Comparison of ENCODE assay signal across 6 cellular contexts in genomic region chr1:152640351-152640750, GRCh38. TPM values are rescaled to one million over a fixed set of nuclear protein-coding genes. Genes with fewer than 3 reads are reported as not detected.
"Had no signal": no experiment of that assay in that cellular context is flagged by ENCODE, and none has a peak within 500 bp of the region (broad histone marks: within the 10 kb centered on the region; RNA-seq: fewer than 3 reads in every experiment).

No MANE protein-coding gene starts in this region.

- ATAC-seq: GM23338 had no signal

- H3K4me3 ChIP-seq: GM23338 had no signal

- H2AFZ ChIP-seq: GM23338 had no signal

- H3K4me2 ChIP-seq: GM23338 had no signal

- DNase-seq: H9, HCEC 1CT, IMR-90 had no signal

RNA-seq across cellular contexts. Expression of gene LCE3A, which starts 17.4 kb away (rescaled TPM):
- total RNA-seq: GM23338, H1, H9, HT-29, IMR-90 had no signal
- polyA plus RNA-seq: GM23338, H1, IMR-90 had no signal

RNA-seq across cellular contexts. Expression of gene LCE2D, which starts 22.8 kb away (rescaled TPM):
- total RNA-seq: GM23338, H1, H9, HT-29, IMR-90 had no signal
- polyA plus RNA-seq: GM23338, H1, IMR-90 had no signal

RNA-seq across cellular contexts. Expression of gene LCE3B, which starts 26.7 kb away (rescaled TPM):
- total RNA-seq: GM23338, H1, H9, HT-29, IMR-90 had no signal
- polyA plus RNA-seq: GM23338, H1, IMR-90 had no signal

RNA-seq across cellular contexts. Expression of gene LCE2C, which starts 34.7 kb away (rescaled TPM):
- total RNA-seq: GM23338, H1, H9, HT-29, IMR-90 had no signal
- polyA plus RNA-seq: GM23338, H1, IMR-90 had no signal

RNA-seq across cellular contexts. Expression of gene LCE3C, which starts 40.3 kb away (rescaled TPM):
- total RNA-seq: GM23338, H1, H9, HT-29, IMR-90 had no signal
- polyA plus RNA-seq: GM23338, H1, IMR-90 had no signal
